ENCODE assay signal across 8 cellular contexts in the genomic region with DNA sequence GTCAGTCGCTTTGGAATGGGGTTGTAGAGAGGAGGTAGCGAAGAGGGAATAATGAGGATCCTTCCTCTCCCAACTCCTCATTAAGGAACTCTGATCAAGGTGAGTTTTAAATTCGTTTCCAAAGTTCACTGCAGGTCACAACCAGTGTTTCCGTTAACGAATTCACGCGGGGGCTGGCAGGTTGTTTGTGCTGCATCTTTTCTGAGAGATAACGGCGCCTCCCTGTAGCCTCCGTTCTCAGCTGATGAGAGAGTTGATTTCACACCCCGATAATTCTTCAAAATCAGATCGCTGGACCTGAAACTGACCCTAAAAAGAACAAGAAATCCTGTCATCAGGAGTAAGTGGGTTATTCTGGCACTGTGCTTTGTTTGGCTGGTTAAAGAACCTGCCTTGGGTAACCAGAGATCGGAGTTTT. TPM values are rescaled to one million over a fixed set of nuclear protein-coding genes. Genes with fewer than 3 reads are reported as not detected.
A peak's percentile ranks its signal among the peaks of the same experiment; 100 is the strongest.
DNase-seq lines count a peak whose midpoint lies in the region; ATAC-seq, FAIRE-seq and TF ChIP-seq lines count a peak whose summit lies in the region.

No MANE protein-coding gene starts in this region.

- DNase-seq in bronchial epithelial cell (ENCODE audit: low read depth) (no peak), COLO829 (ENCODE audit: low spot score) (no peak), thyroid gland (no peak)

- ATAC-seq in HG03280 (IDR thresholded peaks at IDR 0.05; ENCODE audit: unreplicated experiment) (no peak), GM18517 (IDR thresholded peaks at IDR 0.05; ENCODE audit: unreplicated experiment) (no peak)

- no peak for TF ChIP-seq POLR2A in thyroid gland (IDR thresholded peaks at IDR 0.05)

- H3K9me3 ChIP-seq in OCI-LY1 (ENCODE audit: low read length) = no peaks in the 10 kb centered on the region
- no peaks in the 10 kb centered on the region for H3K9me3 ChIP-seq in neuron (ENCODE audit: low read length)
- no peaks in the 10 kb centered on the region for H3K9me3 ChIP-seq in thyroid gland

- H3K9ac ChIP-seq in OCI-LY1 (ENCODE audit: low read length) = peak overlapping the region; percentile 41

- H3K9me2 ChIP-seq in OCI-LY1 (ENCODE audit: low read depth, low read length) = no peaks in the 10 kb centered on the region

- no peak for FAIRE-seq in bronchial epithelial cell (lab: Jason Lieb, UNC)

- H2AFZ ChIP-seq in OCI-LY1 (ENCODE audit: low read length) (no peak overlapping the region), neuron (ENCODE audit: low read depth, low read length) (no peak overlapping the region)

- peak overlapping the region; percentile 83 for H3K4me2 ChIP-seq in OCI-LY1 (ENCODE audit: low read length)

- 5 to 8% methylated on average over 12 to 13 of the region's 13 CpGs for WGBS in thyroid gland, 2 donors

- H3K79me2 ChIP-seq in OCI-LY1 (ENCODE audit: insufficient read depth, low read length) = no peaks in the 10 kb centered on the region

- no peaks in the 10 kb centered on the region for H4K20me1 ChIP-seq in OCI-LY1 (ENCODE audit: insufficient read depth, low read length)

- H3F3A ChIP-seq in OCI-LY1 (ENCODE audit: insufficient read depth, low read length) = peaks cover 6% of the 10 kb centered on the region; the same call in 1 of the 2 replicates

- intact Hi-C loops in thyroid gland (cut with DNase I) = no loop called here

- H3K36me3 ChIP-seq in OCI-LY1 (ENCODE audit: insufficient read depth, low read length) (no peaks in the 10 kb centered on the region), bronchial epithelial cell (ENCODE audit: control insufficient read depth, insufficient read depth, low read length) (no peaks in the 10 kb centered on the region), neuron (ENCODE audit: insufficient read depth, low read length) (no peaks in the 10 kb centered on the region), thyroid gland (no peaks in the 10 kb centered on the region)

- no peak overlapping the region for H3K27ac ChIP-seq in OCI-LY1 (ENCODE audit: low read depth, low read length, poor library complexity, severe bottlenecking)
- H3K27ac ChIP-seq in thyroid gland = no peak overlapping the region

- H3K27me3 ChIP-seq in OCI-LY1 (ENCODE audit: insufficient read depth, low read length) (no peaks in the 10 kb centered on the region), bronchial epithelial cell (ENCODE audit: control insufficient read depth, insufficient read depth, low read length) (no peaks in the 10 kb centered on the region), neuron (ENCODE audit: insufficient read depth, low read length) (peaks cover 50% of the 10 kb centered on the region), thyroid gland (peaks cover 35% of the 10 kb centered on the region)

- TF ChIP-seq CTCF in OCI-LY1 (IDR thresholded peaks at IDR 0.05; ENCODE audit: low read length) = no peak
- no peak for TF ChIP-seq CTCF in bronchial epithelial cell (IDR thresholded peaks at IDR 0.05; ENCODE audit: insufficient read depth, low read length, severe bottlenecking)
- TF ChIP-seq CTCF in thyroid gland (IDR thresholded peaks at IDR 0.05) = no peak

- peak overlapping the region; percentile 67 for H3K4me3 ChIP-seq in GM08714 (ENCODE audit: low read length)
- peak overlapping the region; percentile 67 for H3K4me3 ChIP-seq in OCI-LY1 (ENCODE audit: low read depth, low read length, poor library complexity, severe bottlenecking)
- H3K4me3 ChIP-seq in bronchial epithelial cell (ENCODE audit: low read depth, low read length) = peak overlapping the region; percentile 25
- peak overlapping the region; percentile 5 for H3K4me3 ChIP-seq in neuron (ENCODE audit: low read length)
- H3K4me3 ChIP-seq in thyroid gland (replicated peaks in 1 of 3) = no peak overlapping the region

- peaks cover 53% of the 10 kb centered on the region for H3K4me1 ChIP-seq in OCI-LY1 (ENCODE audit: insufficient read depth, low read length, severe bottlenecking)
- peaks cover 12% of the 10 kb centered on the region for H3K4me1 ChIP-seq in neuron (ENCODE audit: insufficient read depth, low read length)
- H3K4me1 ChIP-seq in thyroid gland = no peaks in the 10 kb centered on the region

RNA-seq across cellular contexts. Expression of a gene that starts 33.2 kb away (rescaled TPM):
- total RNA-seq in bronchial epithelial cell (0.51 and 1.3 TPM in 2 replicates), thyroid gland (10 to 100 TPM in 3 of 4 donors, 1 to 10 TPM in 1; 9.7 to 25.0 (median 15.0) TPM)

RNA-seq across cellular contexts. Expression of a gene that starts 51.1 kb away (rescaled TPM):
- total RNA-seq in bronchial epithelial cell = 3.2 and 4.7 TPM in 2 replicates
- total RNA-seq in thyroid gland = 1 to 10 TPM; 8.1 to 9.3 (median 8.3) TPM

Comparison
In these comparisons a context has a peak if more than half of its experiments do, and no peak if none do; other contexts are left out.
1. H3K4me3 ChIP-seq: peak in GM08714 (single experiment), OCI-LY1 (single experiment), bronchial epithelial cell (single experiment) and neuron (single experiment); none in thyroid gland (0 of 3).